Comparison of ENCODE assay signal across 1 cellular context in the genomic region with DNA sequence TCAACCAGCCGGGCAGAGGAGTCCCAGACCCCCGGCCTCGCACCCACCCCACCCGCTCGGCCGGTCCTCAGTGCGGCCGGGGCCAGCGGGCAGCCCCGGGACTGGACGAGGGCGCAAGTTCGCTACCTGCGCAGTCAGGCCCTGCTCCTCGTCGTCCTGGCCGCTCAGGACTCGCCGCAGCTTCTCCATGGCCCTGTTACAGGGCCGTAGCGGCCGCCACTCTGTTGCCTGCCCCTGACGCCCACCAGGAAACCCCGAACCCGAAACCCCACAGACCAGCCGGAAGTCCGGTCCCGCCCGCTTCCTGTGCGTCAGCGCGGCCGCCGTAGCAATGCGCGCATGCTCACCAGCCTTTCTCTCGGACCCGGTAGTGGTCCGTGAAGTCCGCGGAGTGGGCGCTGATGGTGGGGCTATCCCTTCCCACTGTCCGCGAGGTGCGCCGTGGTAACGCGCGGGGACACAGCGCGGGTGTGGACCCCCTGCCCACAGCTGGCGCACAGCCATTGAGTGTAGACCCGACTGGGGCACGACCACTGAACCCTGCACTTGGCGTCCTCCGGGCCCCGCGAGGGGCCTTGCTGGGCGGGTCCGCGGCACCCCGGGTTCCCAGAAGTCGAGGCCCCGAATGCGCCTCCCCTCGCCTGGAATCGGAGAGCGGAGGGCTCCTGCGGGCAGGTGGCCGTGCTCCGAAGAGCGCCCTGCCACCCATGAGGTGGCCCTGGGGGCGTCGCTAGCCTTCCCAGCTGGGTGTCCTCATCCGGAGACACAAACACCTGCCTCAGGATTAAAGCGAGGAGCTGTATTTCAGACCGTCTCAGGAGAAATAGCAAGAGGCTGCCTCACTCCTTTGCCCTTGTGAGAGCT.
A peak's percentile ranks its signal among the peaks of the same experiment; 100 is the strongest.
TF ChIP-seq lines count a peak whose summit lies in the region.

A gene (minus strand): TSS at position 253 of the 864 bp plus-strand sequence. CDS start 64 bp downstream, at position 189.

TF ChIP-seq in H1, 55 proteins besides CTCF, POLR2A, EP300 and RAD21 (continues in another document):
- no peak for TF ChIP-seq CHD2 (IDR thresholded peaks at IDR 0.05; ENCODE audit: low read length)
- TF ChIP-seq YY1 (IDR thresholded peaks at IDR 0.05; ENCODE audit: low read depth, low read length): 0 out of 2 replicates have a peak, but pooled peaks have one; percentile 21
- TF ChIP-seq KDM5A (IDR thresholded peaks at IDR 0.05; ENCODE audit: low read length): no peak
- TF ChIP-seq SIX5 (IDR thresholded peaks at IDR 0.05; ENCODE audit: low read depth, low read length): no peak
- peak; percentile 99 for TF ChIP-seq RBBP5 (IDR thresholded peaks at IDR 0.05; ENCODE audit: borderline replicate concordance, low read depth, low read length)
- TF ChIP-seq CBX8 (IDR thresholded peaks at IDR 0.05; ENCODE audit: borderline replicate concordance, low read depth, low read length): no peak
- peak; percentile 87 for TF ChIP-seq PHF8 (conservative IDR thresholded peaks at IDR 0.05; ENCODE audit: low read depth, low read length)
- TF ChIP-seq TEAD4 (IDR thresholded peaks at IDR 0.05; ENCODE audit: low read depth, low read length): no peak
- TF ChIP-seq GABPA (IDR thresholded peaks at IDR 0.05; ENCODE audit: borderline replicate concordance, insufficient read depth, low read length): peak; percentile 56; the same call in 1 of the 2 replicates
- TF ChIP-seq SIN3A (conservative IDR thresholded peaks at IDR 0.05 in 1 of 2, IDR thresholded peaks at IDR 0.05 in 1 of 2; ENCODE audit: low read depth in 1 of 2, low read length in 2 of 2): peak in 1 of 2 experiments; percentile 36; a peak in 1 of 4 replicates
- TF ChIP-seq GTF2F1 (IDR thresholded peaks at IDR 0.05; ENCODE audit: borderline replicate concordance, low read depth, low read length): no peak
- TF ChIP-seq TAF1 (IDR thresholded peaks at IDR 0.05; ENCODE audit: low read depth, low read length): peak; percentile 59; the same call in 1 of the 2 replicates
- peak; percentile 41 for TF ChIP-seq BACH1 (IDR thresholded peaks at IDR 0.05; ENCODE audit: low read length)
- TF ChIP-seq, protein P1, sequence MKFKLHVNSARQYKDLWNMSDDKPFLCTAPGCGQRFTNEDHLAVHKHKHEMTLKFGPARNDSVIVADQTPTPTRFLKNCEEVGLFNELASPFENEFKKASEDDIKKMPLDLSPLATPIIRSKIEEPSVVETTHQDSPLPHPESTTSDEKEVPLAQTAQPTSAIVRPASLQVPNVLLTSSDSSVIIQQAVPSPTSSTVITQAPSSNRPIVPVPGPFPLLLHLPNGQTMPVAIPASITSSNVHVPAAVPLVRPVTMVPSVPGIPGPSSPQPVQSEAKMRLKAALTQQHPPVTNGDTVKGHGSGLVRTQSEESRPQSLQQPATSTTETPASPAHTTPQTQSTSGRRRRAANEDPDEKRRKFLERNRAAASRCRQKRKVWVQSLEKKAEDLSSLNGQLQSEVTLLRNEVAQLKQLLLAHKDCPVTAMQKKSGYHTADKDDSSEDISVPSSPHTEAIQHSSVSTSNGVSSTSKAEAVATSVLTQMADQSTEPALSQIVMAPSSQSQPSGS (IDR thresholded peaks at IDR 0.05; ENCODE audit: low read length): no peak
- no peak for TF ChIP-seq JUN (IDR thresholded peaks at IDR 0.05; ENCODE audit: low read depth, low read length)
- no peak for TF ChIP-seq SP2 (IDR thresholded peaks at IDR 0.05; ENCODE audit: low read length)
- no peak for TF ChIP-seq SUZ12 (IDR thresholded peaks at IDR 0.05; ENCODE audit: low read length)
- TF ChIP-seq ZNF274 (IDR thresholded peaks at IDR 0.05; ENCODE audit: borderline replicate concordance, extremely low read depth, low read length): no peak
- no peak for TF ChIP-seq MAFK (IDR thresholded peaks at IDR 0.05; ENCODE audit: low read depth, low read length)
- no peak for TF ChIP-seq FOSL1 (IDR thresholded peaks at IDR 0.05; ENCODE audit: insufficient read depth, low read depth, low read length)
- no peak for TF ChIP-seq CHD1 (IDR thresholded peaks at IDR 0.05; ENCODE audit: low read depth, low read length)
- TF ChIP-seq CEBPB (IDR thresholded peaks at IDR 0.05; ENCODE audit: low read depth, low read length): no peak
- peak; percentile 47 for TF ChIP-seq TAF7 (optimal IDR thresholded peaks at IDR 0.05; ENCODE audit: borderline replicate concordance, low read depth, low read length)
- no peak for TF ChIP-seq EGR1 (IDR thresholded peaks at IDR 0.05; ENCODE audit: borderline replicate concordance, low read depth, low read length)
- TF ChIP-seq NANOG (IDR thresholded peaks at IDR 0.05; ENCODE audit: insufficient read depth, low read depth, low read length, poor library complexity, severe bottlenecking): no peak
- TF ChIP-seq TBP (IDR thresholded peaks at IDR 0.05; ENCODE audit: low read depth, low read length): peak; percentile 39; the same call in 1 of the 2 replicates
- no peak for TF ChIP-seq SAP30 (IDR thresholded peaks at IDR 0.05; ENCODE audit: insufficient read depth, insufficient replicate concordance, low read length)
- TF ChIP-seq SRF (IDR thresholded peaks at IDR 0.05; ENCODE audit: low read depth, low read length): no peak
- no peak for TF ChIP-seq JUND (IDR thresholded peaks at IDR 0.05; ENCODE audit: low read length)
- TF ChIP-seq, protein P2, sequence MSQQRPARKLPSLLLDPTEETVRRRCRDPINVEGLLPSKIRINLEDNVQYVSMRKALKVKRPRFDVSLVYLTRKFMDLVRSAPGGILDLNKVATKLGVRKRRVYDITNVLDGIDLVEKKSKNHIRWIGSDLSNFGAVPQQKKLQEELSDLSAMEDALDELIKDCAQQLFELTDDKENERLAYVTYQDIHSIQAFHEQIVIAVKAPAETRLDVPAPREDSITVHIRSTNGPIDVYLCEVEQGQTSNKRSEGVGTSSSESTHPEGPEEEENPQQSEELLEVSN (IDR thresholded peaks at IDR 0.05): no peak; the same call in 1 of the 2 replicates
- peak; percentile 65; the same call in 1 of the 2 replicates for TF ChIP-seq POLR2AphosphoS5 (IDR thresholded peaks at IDR 0.05; ENCODE audit: low read depth, low read length)
- no peak for TF ChIP-seq RNF2 (IDR thresholded peaks at IDR 0.05; ENCODE audit: borderline replicate concordance, low read depth, low read length, missing control alignments, poor library complexity, severe bottlenecking)
- peak; percentile 99 for TF ChIP-seq KDM4A (IDR thresholded peaks at IDR 0.05; ENCODE audit: low read depth, low read length, severe bottlenecking)
- TF ChIP-seq SP1 (IDR thresholded peaks at IDR 0.05; ENCODE audit: low read depth, low read length): no peak
- no peak for TF ChIP-seq EZH2 (IDR thresholded peaks at IDR 0.05; ENCODE audit: low read depth, low read length, severe bottlenecking)
- TF ChIP-seq CTBP2 (IDR thresholded peaks at IDR 0.05; ENCODE audit: borderline replicate concordance, insufficient read depth, insufficient read length, low read length): no peak
- TF ChIP-seq, protein P3, sequence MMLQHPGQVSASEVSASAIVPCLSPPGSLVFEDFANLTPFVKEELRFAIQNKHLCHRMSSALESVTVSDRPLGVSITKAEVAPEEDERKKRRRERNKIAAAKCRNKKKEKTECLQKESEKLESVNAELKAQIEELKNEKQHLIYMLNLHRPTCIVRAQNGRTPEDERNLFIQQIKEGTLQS (IDR thresholded peaks at IDR 0.05; ENCODE audit: insufficient read depth, low read depth, low read length): no peak
- no peak for TF ChIP-seq RXRA (IDR thresholded peaks at IDR 0.05; ENCODE audit: insufficient read depth, low read depth, low read length)
- peak; percentile 86; the same call in 1 of the 2 replicates for TF ChIP-seq KDM1A (IDR thresholded peaks at IDR 0.05; ENCODE audit: borderline replicate concordance, low read length)
- no peak for TF ChIP-seq RFX5 (IDR thresholded peaks at IDR 0.05; ENCODE audit: borderline replicate concordance, low read depth, low read length)
- TF ChIP-seq HDAC6 (IDR thresholded peaks at IDR 0.05; ENCODE audit: low read depth, low read length): no peak
- no peak for TF ChIP-seq BCL11A (IDR thresholded peaks at IDR 0.05; ENCODE audit: low read depth in 2 of 2, low read length in 2 of 2)
- TF ChIP-seq HDAC2 (IDR thresholded peaks at IDR 0.05; ENCODE audit: borderline replicate concordance in 1 of 2, low read depth in 2 of 2, low read length in 2 of 2): peak in 1 of 2 experiments; percentile 16; a peak in 1 of 4 replicates
- no peak for TF ChIP-seq SP4 (IDR thresholded peaks at IDR 0.05; ENCODE audit: low read length)
- peak; percentile 36 for TF ChIP-seq NRF1 (IDR thresholded peaks at IDR 0.05; ENCODE audit: low read depth, low read length)
- TF ChIP-seq TCF12 (IDR thresholded peaks at IDR 0.05; ENCODE audit: low read depth, low read length): 0 out of 2 replicates have a peak, but pooled peaks have one; percentile 15
- TF ChIP-seq CREB1 (IDR thresholded peaks at IDR 0.05): peak; percentile 67
- no peak for TF ChIP-seq SIRT6 (IDR thresholded peaks at IDR 0.05; ENCODE audit: low read length)
- no peak for TF ChIP-seq CBX5 (IDR thresholded peaks at IDR 0.05; ENCODE audit: low read depth, low read length)
- TF ChIP-seq, protein P4, sequence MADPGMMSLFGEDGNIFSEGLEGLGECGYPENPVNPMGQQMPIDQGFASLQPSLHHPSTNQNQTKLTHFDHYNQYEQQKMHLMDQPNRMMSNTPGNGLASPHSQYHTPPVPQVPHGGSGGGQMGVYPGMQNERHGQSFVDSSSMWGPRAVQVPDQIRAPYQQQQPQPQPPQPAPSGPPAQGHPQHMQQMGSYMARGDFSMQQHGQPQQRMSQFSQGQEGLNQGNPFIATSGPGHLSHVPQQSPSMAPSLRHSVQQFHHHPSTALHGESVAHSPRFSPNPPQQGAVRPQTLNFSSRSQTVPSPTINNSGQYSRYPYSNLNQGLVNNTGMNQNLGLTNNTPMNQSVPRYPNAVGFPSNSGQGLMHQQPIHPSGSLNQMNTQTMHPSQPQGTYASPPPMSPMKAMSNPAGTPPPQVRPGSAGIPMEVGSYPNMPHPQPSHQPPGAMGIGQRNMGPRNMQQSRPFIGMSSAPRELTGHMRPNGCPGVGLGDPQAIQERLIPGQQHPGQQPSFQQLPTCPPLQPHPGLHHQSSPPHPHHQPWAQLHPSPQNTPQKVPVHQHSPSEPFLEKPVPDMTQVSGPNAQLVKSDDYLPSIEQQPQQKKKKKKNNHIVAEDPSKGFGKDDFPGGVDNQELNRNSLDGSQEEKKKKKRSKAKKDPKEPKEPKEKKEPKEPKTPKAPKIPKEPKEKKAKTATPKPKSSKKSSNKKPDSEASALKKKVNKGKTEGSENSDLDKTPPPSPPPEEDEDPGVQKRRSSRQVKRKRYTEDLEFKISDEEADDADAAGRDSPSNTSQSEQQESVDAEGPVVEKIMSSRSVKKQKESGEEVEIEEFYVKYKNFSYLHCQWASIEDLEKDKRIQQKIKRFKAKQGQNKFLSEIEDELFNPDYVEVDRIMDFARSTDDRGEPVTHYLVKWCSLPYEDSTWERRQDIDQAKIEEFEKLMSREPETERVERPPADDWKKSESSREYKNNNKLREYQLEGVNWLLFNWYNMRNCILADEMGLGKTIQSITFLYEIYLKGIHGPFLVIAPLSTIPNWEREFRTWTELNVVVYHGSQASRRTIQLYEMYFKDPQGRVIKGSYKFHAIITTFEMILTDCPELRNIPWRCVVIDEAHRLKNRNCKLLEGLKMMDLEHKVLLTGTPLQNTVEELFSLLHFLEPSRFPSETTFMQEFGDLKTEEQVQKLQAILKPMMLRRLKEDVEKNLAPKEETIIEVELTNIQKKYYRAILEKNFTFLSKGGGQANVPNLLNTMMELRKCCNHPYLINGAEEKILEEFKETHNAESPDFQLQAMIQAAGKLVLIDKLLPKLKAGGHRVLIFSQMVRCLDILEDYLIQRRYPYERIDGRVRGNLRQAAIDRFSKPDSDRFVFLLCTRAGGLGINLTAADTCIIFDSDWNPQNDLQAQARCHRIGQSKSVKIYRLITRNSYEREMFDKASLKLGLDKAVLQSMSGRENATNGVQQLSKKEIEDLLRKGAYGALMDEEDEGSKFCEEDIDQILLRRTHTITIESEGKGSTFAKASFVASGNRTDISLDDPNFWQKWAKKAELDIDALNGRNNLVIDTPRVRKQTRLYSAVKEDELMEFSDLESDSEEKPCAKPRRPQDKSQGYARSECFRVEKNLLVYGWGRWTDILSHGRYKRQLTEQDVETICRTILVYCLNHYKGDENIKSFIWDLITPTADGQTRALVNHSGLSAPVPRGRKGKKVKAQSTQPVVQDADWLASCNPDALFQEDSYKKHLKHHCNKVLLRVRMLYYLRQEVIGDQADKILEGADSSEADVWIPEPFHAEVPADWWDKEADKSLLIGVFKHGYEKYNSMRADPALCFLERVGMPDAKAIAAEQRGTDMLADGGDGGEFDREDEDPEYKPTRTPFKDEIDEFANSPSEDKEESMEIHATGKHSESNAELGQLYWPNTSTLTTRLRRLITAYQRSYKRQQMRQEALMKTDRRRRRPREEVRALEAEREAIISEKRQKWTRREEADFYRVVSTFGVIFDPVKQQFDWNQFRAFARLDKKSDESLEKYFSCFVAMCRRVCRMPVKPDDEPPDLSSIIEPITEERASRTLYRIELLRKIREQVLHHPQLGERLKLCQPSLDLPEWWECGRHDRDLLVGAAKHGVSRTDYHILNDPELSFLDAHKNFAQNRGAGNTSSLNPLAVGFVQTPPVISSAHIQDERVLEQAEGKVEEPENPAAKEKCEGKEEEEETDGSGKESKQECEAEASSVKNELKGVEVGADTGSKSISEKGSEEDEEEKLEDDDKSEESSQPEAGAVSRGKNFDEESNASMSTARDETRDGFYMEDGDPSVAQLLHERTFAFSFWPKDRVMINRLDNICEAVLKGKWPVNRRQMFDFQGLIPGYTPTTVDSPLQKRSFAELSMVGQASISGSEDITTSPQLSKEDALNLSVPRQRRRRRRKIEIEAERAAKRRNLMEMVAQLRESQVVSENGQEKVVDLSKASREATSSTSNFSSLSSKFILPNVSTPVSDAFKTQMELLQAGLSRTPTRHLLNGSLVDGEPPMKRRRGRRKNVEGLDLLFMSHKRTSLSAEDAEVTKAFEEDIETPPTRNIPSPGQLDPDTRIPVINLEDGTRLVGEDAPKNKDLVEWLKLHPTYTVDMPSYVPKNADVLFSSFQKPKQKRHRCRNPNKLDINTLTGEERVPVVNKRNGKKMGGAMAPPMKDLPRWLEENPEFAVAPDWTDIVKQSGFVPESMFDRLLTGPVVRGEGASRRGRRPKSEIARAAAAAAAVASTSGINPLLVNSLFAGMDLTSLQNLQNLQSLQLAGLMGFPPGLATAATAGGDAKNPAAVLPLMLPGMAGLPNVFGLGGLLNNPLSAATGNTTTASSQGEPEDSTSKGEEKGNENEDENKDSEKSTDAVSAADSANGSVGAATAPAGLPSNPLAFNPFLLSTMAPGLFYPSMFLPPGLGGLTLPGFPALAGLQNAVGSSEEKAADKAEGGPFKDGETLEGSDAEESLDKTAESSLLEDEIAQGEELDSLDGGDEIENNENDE (IDR thresholded peaks at IDR 0.05; ENCODE audit: insufficient replicate concordance, low read length): no peak
- TF ChIP-seq POU5F1 (IDR thresholded peaks at IDR 0.05; ENCODE audit: low read depth, low read length): no peak
- TF ChIP-seq, protein P5, sequence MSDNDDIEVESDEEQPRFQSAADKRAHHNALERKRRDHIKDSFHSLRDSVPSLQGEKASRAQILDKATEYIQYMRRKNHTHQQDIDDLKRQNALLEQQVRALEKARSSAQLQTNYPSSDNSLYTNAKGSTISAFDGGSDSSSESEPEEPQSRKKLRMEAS (IDR thresholded peaks at IDR 0.05): 0 out of 2 replicates have a peak, but pooled peaks have one; percentile 11
- no peak for TF ChIP-seq BRCA1 (IDR thresholded peaks at IDR 0.05; ENCODE audit: low read depth, low read length)
